ENCODE assay signal across 6 cellular contexts in the genomic region with DNA sequence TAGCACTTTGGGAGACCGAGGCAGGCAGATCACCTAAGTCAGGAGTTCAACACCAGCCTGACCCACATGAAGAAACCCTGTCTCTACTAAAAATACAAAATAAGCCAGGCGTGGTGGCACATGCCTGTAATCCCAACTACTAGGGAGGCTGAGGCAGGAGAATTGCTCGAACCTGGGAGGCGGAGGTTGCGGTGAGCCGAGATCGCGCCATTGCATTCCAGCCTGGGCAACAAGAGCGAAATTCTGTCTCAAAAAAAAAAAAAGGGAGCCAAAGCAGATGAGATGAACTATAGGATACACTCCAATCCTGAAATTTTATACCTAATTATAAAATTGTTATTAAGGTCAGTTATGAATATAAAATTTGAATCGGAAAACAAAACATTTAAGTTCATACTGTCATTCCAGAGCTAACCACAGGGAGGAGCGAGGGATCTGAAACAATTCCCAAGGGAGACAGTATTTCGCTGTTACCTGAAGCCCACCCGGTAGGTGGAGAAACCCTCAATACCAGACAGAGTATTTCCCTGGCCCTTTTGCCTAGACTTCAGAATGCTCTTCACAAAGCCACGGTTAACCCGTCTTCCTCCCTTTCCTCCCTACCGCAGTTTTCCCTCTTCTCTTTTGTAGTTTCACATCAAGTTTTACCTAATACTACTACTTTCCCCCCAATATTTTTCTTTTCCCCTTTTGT. TPM values are rescaled to one million over a fixed set of nuclear protein-coding genes. Genes with fewer than 3 reads are reported as not detected.
A peak's percentile ranks its signal among the peaks of the same experiment; 100 is the strongest.
DNase-seq lines count a peak whose midpoint lies in the region; ATAC-seq and TF ChIP-seq lines count a peak whose summit lies in the region.

No MANE protein-coding gene starts in this region.

- no peaks in the 10 kb centered on the region for H3K9me2 ChIP-seq in PC-3 (replicated peaks; ENCODE audit: low read length)

- H3K36me3 ChIP-seq in PC-3 (ENCODE audit: low read depth, low read length) (peaks cover 3% of the 10 kb centered on the region; the same call in 1 of the 2 replicates), stomach (peaks cover 5 to 16% (median 12%) of the 10 kb centered on the region in 4 donors)

- peaks cover 16% of the 10 kb centered on the region for H3K36me3 Mint-ChIP-seq in activated naive CD4-positive, alpha-beta T cell treated with anti-CD3 and anti-CD28 coated beads for 36 hours (ENCODE audit: low read depth)

- DNase-seq in activated naive CD4-positive, alpha-beta T cell treated with anti-CD3 and anti-CD28 coated beads for 36 hours: no peak
- no peak for DNase-seq in activated naive CD4-positive, alpha-beta T cell (lab: John Stamatoyannopoulos, UW)
- peak; percentile 72 for DNase-seq in PC-3
- peak; percentile 70 for DNase-seq in fibroblast of the aortic adventitia (ENCODE audit: low read depth)
- no peak for DNase-seq in stomach

- BruUV-seq in PC-3 (replicated peaks; lab: Mats Ljungman, UMichigan): no TSS peak

- H3F3A ChIP-seq in PC-3 (ENCODE audit: low read length, unreplicated experiment): no peaks in the 10 kb centered on the region

- H3K27ac ChIP-seq in PC-3 (ENCODE audit: low read length) (no peak overlapping the region), stomach (peak overlapping the region in 2 of 5 donors; percentile 90 to 91)

- H4K20me1 ChIP-seq in PC-3 (ENCODE audit: low read length): peaks cover 27% of the 10 kb centered on the region

- POLR2A ChIA-PET in PC-3 (lab: Charles Lee; ENCODE audit: unreplicated experiment): interaction anchor here (0.6 to 0.7 kb wide), 2 partner anchors 21 to 163 kb away, joined by 4 to 6 read pairs; partner anchors contain the start of gene NRBP1

- no peaks in the 10 kb centered on the region for H3K9me3 Mint-ChIP-seq in activated naive CD4-positive, alpha-beta T cell treated with anti-CD3 and anti-CD28 coated beads for 36 hours

- TF ChIP-seq EP300 in stomach (IDR thresholded peaks at IDR 0.05): no peak

- WGBS in stomach, 5 donors: 46 to 51% (median 47%) methylated on average over 16 of the region's 16 CpGs

- intact Hi-C loops in activated naive CD4-positive, alpha-beta T cell treated with anti-CD3 and anti-CD28 coated beads for 36 hours (cut with micrococcal nuclease): loop anchor here (2.0 kb wide), 1 partner anchor 221 kb away; the partner anchor contains the start of genes CCDC121 and GPN1
- intact Hi-C loops in PC-3 (cut with micrococcal nuclease) (loop anchor here (1.0 to 10.0 kb wide), 3 partner anchors 221 to 275 kb away; partner anchors contain the start of genes CCDC121 and GPN1), stomach (cut with DNase I; ENCODE audit: low total_unique reads) (no loop called here)

- H3K27me3 ChIP-seq in PC-3 (ENCODE audit: low read length): no peaks in the 10 kb centered on the region
- no peaks in the 10 kb centered on the region for H3K27me3 ChIP-seq in stomach

- H3K4me3 ChIP-seq in PC-3 (ENCODE audit: low read length) (peak overlapping the region; percentile 77), fibroblast of the aortic adventitia (ENCODE audit: low read depth, low read length) (peak overlapping the region; percentile 87), stomach (peak overlapping the region; percentile 92 to 100 (median 97))

- H3K27ac Mint-ChIP-seq in activated naive CD4-positive, alpha-beta T cell treated with anti-CD3 and anti-CD28 coated beads for 36 hours: peak overlapping the region; percentile 51

- peak overlapping the region; percentile 96 for H3K4me2 ChIP-seq in PC-3 (ENCODE audit: low read length)

- H3K27me3 Mint-ChIP-seq in activated naive CD4-positive, alpha-beta T cell treated with anti-CD3 and anti-CD28 coated beads for 36 hours (ENCODE audit: low read depth): no peaks in the 10 kb centered on the region

- H3K4me1 Mint-ChIP-seq in activated naive CD4-positive, alpha-beta T cell treated with anti-CD3 and anti-CD28 coated beads for 36 hours (ENCODE audit: low read depth): peaks cover 41% of the 10 kb centered on the region

- H3K9me3 ChIP-seq in PC-3 (ENCODE audit: low read length) (no peaks in the 10 kb centered on the region), stomach (no peaks in the 10 kb centered on the region)

- no peak for TF ChIP-seq POLR2A in stomach (IDR thresholded peaks at IDR 0.05)

- peak overlapping the region; percentile 91 for H3K9ac ChIP-seq in PC-3 (ENCODE audit: low read length)

- TF ChIP-seq CTCF in PC-3 (conservative IDR thresholded peaks at IDR 0.05; ENCODE audit: low read depth, low read length) (peak; percentile 71), fibroblast of the aortic adventitia (IDR thresholded peaks at IDR 0.05; ENCODE audit: insufficient read depth, low read length) (peak; percentile 67), stomach (IDR thresholded peaks at IDR 0.05) (peak in 5 of 7 experiments; percentile 30 to 57 (median 47))

- H3K4me1 ChIP-seq in PC-3 (ENCODE audit: insufficient read depth, low read length): peaks cover 21% of the 10 kb centered on the region; the same call in 1 of the 2 replicates
- H3K4me1 ChIP-seq in stomach: peaks cover 13 to 48% (median 36%) of the 10 kb centered on the region in 4 donors

- no peak overlapping the region for H2AFZ ChIP-seq in PC-3 (ENCODE audit: low read length)

- CTCF ChIA-PET in activated naive CD4-positive, alpha-beta T cell treated with anti-CD3 and anti-CD28 coated beads for 36 hours (lab: Charles Lee): interaction anchor here (0.9 to 4.1 kb wide), 5 partner anchors 21 to 276 kb away, joined by 3 to 35 read pairs (median 5); partner anchors contain the start of gene NRBP1
- CTCF ChIA-PET in PC-3 (lab: Charles Lee): interaction anchor here (0.6 to 1.0 kb wide), 2 partner anchors 22 to 48 kb away, joined by 3 to 5 read pairs; no protein-coding TSS in a partner anchor

- peaks cover 64% of the 10 kb centered on the region for H3K79me2 ChIP-seq in PC-3 (ENCODE audit: low read length)

- peak overlapping the region; percentile 89 for H3K4me3 Mint-ChIP-seq in activated naive CD4-positive, alpha-beta T cell treated with anti-CD3 and anti-CD28 coated beads for 36 hours

- ATAC-seq in PC-3 (no peak), GM19035 (IDR thresholded peaks at IDR 0.05; ENCODE audit: unreplicated experiment) (no peak)

RNA-seq across cellular contexts. Expression of gene PPM1G, which starts 1.4 kb away (rescaled TPM):
- 100 to 1,000 TPM in 1 of 2 experiments, 10 to 100 TPM in 1; 92.3 to 101 TPM for total RNA-seq in activated naive CD4-positive, alpha-beta T cell treated with anti-CD3 and anti-CD28 coated beads for 36 hours
- total RNA-seq in PC-3 (2014; rRNA removed) (122 and 133 TPM in 2 replicates), fibroblast of the aortic adventitia (ENCODE audit: low replicate concordance) (62.2 and 146 TPM in 2 replicates), stomach (10 to 100 TPM; 10.5 to 44.6 (median 42.9) TPM)
- polyA plus RNA-seq in stomach: 10 to 100 TPM; 40.0 to 49.8 (median 47.2) TPM

RNA-seq across cellular contexts. Expression of gene NRBP1, which starts 20.5 kb away (rescaled TPM):
- 10 to 100 TPM; 60.0 to 63.3 TPM for total RNA-seq in activated naive CD4-positive, alpha-beta T cell treated with anti-CD3 and anti-CD28 coated beads for 36 hours
- total RNA-seq in PC-3 (2014; rRNA removed) (66.6 and 69.3 TPM in 2 replicates), fibroblast of the aortic adventitia (ENCODE audit: low replicate concordance) (40.1 and 118 TPM in 2 replicates), stomach (10 to 100 TPM; 12.5 to 69.8 (median 48.4) TPM)
- polyA plus RNA-seq in stomach: 10 to 100 TPM; 46.7 to 57.3 (median 51.4) TPM

RNA-seq across cellular contexts. Expression of gene ZNF513, which starts 27.4 kb away (rescaled TPM):
- total RNA-seq in activated naive CD4-positive, alpha-beta T cell treated with anti-CD3 and anti-CD28 coated beads for 36 hours: 1 to 10 TPM; 4.9 to 5.2 TPM
- total RNA-seq in PC-3 (2014; rRNA removed): 7.4 and 9.7 TPM in 2 replicates
- total RNA-seq in fibroblast of the aortic adventitia (ENCODE audit: low replicate concordance): 7.3 and 19.2 TPM in 2 replicates
- total RNA-seq in stomach: 10 to 100 TPM; 10.3 to 58.9 (median 19.1) TPM
- polyA plus RNA-seq in stomach: 10 to 100 TPM; 12.4 to 23.6 (median 15.4) TPM

RNA-seq across cellular contexts. Expression of gene KRTCAP3, which starts 34.2 kb away (rescaled TPM):
- total RNA-seq in activated naive CD4-positive, alpha-beta T cell treated with anti-CD3 and anti-CD28 coated beads for 36 hours: 1 to 10 TPM; 5.0 to 6.7 TPM
- total RNA-seq in PC-3 (2014; rRNA removed) (0.22 TPM in 1 of 2 replicates, not detected in the other), fibroblast of the aortic adventitia (ENCODE audit: low replicate concordance) (not detected in 2 replicates), stomach (100 to 1,000 TPM in 1 of 5 donors, 10 to 100 TPM in 3, not detected in 1; 16.5 to 140 (median 53.6) TPM)
- 10 to 100 TPM; 31.2 to 65.2 (median 62.2) TPM for polyA plus RNA-seq in stomach

RNA-seq across cellular contexts. Expression of gene SNX17, which starts 37.5 kb away (rescaled TPM):
- 10 to 100 TPM; 68.5 to 75.5 TPM for total RNA-seq in activated naive CD4-positive, alpha-beta T cell treated with anti-CD3 and anti-CD28 coated beads for 36 hours
- total RNA-seq in PC-3 (2014; rRNA removed) (99.6 and 110 TPM in 2 replicates), fibroblast of the aortic adventitia (ENCODE audit: low replicate concordance) (102 and 125 TPM in 2 replicates), stomach (10 to 100 TPM; 28.6 to 70.4 (median 67.2) TPM)
- polyA plus RNA-seq in stomach: 10 to 100 TPM; 58.3 to 70.2 (median 68.9) TPM

Comparison
In these comparisons a context has a peak if more than half of its experiments do, and no peak if none do; other contexts are left out.
1. DNase-seq: peak in PC-3 (single experiment) and fibroblast of the aortic adventitia (single experiment); none in activated naive CD4-positive, alpha-beta T cell treated with anti-CD3 and anti-CD28 coated beads for 36 hours (single experiment), activated naive CD4-positive, alpha-beta T cell (0 of 4) and stomach (single experiment).
2. Peak in every context shown above with its lines, with median percentiles within 50 percentile points of each other: H3K4me3 ChIP-seq and CTCF ChIP-seq.